Comparison of ENCODE assay signal across 1 cellular context in the genomic region with DNA sequence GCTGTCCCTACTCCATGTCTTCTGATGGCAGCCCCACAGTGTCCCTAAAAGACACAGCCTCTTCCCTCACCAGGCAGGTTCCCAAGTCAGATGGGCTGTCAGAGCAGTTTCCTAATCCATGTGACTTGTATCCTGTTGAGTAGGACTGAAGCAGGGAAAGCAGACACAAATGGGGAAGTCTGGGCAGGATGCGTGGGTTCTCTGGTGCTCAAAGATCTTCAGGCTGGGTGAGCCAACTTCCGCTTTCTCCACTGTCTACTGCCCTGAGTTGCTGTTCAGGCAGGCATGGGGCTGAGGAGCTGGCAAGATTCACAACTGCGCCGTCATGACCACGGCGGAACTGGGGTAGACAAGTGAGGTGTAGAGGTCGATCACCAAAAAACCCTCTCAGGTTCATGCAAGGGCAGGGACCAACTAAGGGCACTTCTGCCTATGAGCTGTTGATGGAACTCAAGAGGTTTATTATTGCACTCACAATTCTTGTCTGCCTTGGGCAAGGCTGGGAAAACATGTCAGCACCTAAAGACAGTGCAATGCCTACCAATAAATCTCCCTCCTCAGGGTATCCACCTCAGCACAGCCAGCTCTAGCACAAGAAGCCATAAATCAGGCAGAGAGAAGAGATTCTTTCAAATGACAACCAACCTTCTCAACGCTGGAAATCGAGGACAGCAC.
TF ChIP-seq lines count a peak whose summit lies in the region.

No MANE protein-coding gene starts in this region.

TF ChIP-seq in GM12878, 131 proteins besides CTCF, POLR2A, EP300 and RAD21 (continues in another document):
- TF ChIP-seq, protein P1, sequence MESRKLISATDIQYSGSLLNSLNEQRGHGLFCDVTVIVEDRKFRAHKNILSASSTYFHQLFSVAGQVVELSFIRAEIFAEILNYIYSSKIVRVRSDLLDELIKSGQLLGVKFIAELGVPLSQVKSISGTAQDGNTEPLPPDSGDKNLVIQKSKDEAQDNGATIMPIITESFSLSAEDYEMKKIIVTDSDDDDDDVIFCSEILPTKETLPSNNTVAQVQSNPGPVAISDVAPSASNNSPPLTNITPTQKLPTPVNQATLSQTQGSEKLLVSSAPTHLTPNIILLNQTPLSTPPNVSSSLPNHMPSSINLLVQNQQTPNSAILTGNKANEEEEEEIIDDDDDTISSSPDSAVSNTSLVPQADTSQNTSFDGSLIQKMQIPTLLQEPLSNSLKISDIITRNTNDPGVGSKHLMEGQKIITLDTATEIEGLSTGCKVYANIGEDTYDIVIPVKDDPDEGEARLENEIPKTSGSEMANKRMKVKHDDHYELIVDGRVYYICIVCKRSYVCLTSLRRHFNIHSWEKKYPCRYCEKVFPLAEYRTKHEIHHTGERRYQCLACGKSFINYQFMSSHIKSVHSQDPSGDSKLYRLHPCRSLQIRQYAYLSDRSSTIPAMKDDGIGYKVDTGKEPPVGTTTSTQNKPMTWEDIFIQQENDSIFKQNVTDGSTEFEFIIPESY (IDR thresholded peaks at IDR 0.05), result no peak
- TF ChIP-seq ZNF217 (IDR thresholded peaks at IDR 0.05) (no peak), HDAC2 (IDR thresholded peaks at IDR 0.05) (no peak), RELA (IDR thresholded peaks at IDR 0.05; ENCODE audit: borderline replicate concordance, partially characterized antibody) (no peak), TBL1XR1 (IDR thresholded peaks at IDR 0.05; ENCODE audit: low read depth, low read length) (no peak), NBN (IDR thresholded peaks at IDR 0.05) (0 out of 2 replicates have a peak, but pooled peaks have one; percentile 57), RAD51 (IDR thresholded peaks at IDR 0.05) (no peak), YY1 (IDR thresholded peaks at IDR 0.05; ENCODE audit: low read depth, low read length) (0 out of 2 replicates have a peak, but pooled peaks have one; percentile 55), SUPT20H (IDR thresholded peaks at IDR 0.05; ENCODE audit: borderline replicate concordance, control insufficient read depth, low read depth, low read length) (no peak), NR2C2 (IDR thresholded peaks at IDR 0.05; ENCODE audit: borderline replicate concordance, control insufficient read depth, insufficient read length, low read depth) (no peak), CREB1 (IDR thresholded peaks at IDR 0.05; ENCODE audit: low read depth) (no peak), SP1 (IDR thresholded peaks at IDR 0.05; ENCODE audit: low read depth, low read length) (no peak), HDAC6 (IDR thresholded peaks at IDR 0.05; ENCODE audit: unreplicated experiment) (no peak), LARP7 (IDR thresholded peaks at IDR 0.05) (no peak), GABPA (IDR thresholded peaks at IDR 0.05; ENCODE audit: low read depth) (no peak), MTA3 (IDR thresholded peaks at IDR 0.05; ENCODE audit: borderline replicate concordance, low read length) (no peak; the same call in 1 of the 2 replicates), MTA2 (IDR thresholded peaks at IDR 0.05; ENCODE audit: low read depth) (peak; percentile 58), ZSCAN29 (IDR thresholded peaks at IDR 0.05) (no peak), YBX1 (IDR thresholded peaks at IDR 0.05) (no peak), KLF5 (IDR thresholded peaks at IDR 0.05; ENCODE audit: partially characterized antibody) (no peak), MEF2B (IDR thresholded peaks at IDR 0.05; ENCODE audit: partially characterized antibody, poor library complexity, severe bottlenecking) (no peak), ETV6 (conservative IDR thresholded peaks at IDR 0.05 in 1 of 2, IDR thresholded peaks at IDR 0.05 in 1 of 2; ENCODE audit: borderline replicate concordance in 1 of 2, low read depth in 1 of 2) (peak in 1 of 2 experiments; percentile 46; a peak in 1 of 4 replicates), IKZF1 (conservative IDR thresholded peaks at IDR 0.05) (peak; percentile 96), IKZF2 (IDR thresholded peaks at IDR 0.05) (peak; percentile 93 to 96), EZH2 (IDR thresholded peaks at IDR 0.05; ENCODE audit: borderline replicate concordance, control insufficient read depth, low read depth, low read length) (no peak), RCOR1 (conservative IDR thresholded peaks at IDR 0.05; ENCODE audit: low read depth, low read length) (no peak), JUND (IDR thresholded peaks at IDR 0.05; ENCODE audit: low read depth, low read length) (no peak), CHD2 (IDR thresholded peaks at IDR 0.05; ENCODE audit: borderline replicate concordance, low read depth, low read length) (peak; percentile 22; the same call in 1 of the 2 replicates)
- TF ChIP-seq, protein P2, sequence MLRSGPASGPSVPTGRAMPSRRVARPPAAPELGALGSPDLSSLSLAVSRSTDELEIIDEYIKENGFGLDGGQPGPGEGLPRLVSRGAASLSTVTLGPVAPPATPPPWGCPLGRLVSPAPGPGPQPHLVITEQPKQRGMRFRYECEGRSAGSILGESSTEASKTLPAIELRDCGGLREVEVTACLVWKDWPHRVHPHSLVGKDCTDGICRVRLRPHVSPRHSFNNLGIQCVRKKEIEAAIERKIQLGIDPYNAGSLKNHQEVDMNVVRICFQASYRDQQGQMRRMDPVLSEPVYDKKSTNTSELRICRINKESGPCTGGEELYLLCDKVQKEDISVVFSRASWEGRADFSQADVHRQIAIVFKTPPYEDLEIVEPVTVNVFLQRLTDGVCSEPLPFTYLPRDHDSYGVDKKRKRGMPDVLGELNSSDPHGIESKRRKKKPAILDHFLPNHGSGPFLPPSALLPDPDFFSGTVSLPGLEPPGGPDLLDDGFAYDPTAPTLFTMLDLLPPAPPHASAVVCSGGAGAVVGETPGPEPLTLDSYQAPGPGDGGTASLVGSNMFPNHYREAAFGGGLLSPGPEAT (IDR thresholded peaks at IDR 0.05; ENCODE audit: low read depth), result peak; percentile 78
- TF ChIP-seq, protein P3, sequence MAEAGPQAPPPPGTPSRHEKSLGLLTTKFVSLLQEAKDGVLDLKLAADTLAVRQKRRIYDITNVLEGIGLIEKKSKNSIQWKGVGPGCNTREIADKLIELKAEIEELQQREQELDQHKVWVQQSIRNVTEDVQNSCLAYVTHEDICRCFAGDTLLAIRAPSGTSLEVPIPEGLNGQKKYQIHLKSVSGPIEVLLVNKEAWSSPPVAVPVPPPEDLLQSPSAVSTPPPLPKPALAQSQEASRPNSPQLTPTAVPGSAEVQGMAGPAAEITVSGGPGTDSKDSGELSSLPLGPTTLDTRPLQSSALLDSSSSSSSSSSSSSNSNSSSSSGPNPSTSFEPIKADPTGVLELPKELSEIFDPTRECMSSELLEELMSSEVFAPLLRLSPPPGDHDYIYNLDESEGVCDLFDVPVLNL (IDR thresholded peaks at IDR 0.05; ENCODE audit: low read depth, low read length), result no peak
- TF ChIP-seq, protein P4, sequence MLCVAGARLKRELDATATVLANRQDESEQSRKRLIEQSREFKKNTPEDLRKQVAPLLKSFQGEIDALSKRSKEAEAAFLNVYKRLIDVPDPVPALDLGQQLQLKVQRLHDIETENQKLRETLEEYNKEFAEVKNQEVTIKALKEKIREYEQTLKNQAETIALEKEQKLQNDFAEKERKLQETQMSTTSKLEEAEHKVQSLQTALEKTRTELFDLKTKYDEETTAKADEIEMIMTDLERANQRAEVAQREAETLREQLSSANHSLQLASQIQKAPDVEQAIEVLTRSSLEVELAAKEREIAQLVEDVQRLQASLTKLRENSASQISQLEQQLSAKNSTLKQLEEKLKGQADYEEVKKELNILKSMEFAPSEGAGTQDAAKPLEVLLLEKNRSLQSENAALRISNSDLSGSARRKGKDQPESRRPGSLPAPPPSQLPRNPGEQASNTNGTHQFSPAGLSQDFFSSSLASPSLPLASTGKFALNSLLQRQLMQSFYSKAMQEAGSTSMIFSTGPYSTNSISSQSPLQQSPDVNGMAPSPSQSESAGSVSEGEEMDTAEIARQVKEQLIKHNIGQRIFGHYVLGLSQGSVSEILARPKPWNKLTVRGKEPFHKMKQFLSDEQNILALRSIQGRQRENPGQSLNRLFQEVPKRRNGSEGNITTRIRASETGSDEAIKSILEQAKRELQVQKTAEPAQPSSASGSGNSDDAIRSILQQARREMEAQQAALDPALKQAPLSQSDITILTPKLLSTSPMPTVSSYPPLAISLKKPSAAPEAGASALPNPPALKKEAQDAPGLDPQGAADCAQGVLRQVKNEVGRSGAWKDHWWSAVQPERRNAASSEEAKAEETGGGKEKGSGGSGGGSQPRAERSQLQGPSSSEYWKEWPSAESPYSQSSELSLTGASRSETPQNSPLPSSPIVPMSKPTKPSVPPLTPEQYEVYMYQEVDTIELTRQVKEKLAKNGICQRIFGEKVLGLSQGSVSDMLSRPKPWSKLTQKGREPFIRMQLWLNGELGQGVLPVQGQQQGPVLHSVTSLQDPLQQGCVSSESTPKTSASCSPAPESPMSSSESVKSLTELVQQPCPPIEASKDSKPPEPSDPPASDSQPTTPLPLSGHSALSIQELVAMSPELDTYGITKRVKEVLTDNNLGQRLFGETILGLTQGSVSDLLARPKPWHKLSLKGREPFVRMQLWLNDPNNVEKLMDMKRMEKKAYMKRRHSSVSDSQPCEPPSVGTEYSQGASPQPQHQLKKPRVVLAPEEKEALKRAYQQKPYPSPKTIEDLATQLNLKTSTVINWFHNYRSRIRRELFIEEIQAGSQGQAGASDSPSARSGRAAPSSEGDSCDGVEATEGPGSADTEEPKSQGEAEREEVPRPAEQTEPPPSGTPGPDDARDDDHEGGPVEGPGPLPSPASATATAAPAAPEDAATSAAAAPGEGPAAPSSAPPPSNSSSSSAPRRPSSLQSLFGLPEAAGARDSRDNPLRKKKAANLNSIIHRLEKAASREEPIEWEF (IDR thresholded peaks at IDR 0.05; ENCODE audit: insufficient replicate concordance, low read depth, low read length), result no peak
- TF ChIP-seq, protein P5, sequence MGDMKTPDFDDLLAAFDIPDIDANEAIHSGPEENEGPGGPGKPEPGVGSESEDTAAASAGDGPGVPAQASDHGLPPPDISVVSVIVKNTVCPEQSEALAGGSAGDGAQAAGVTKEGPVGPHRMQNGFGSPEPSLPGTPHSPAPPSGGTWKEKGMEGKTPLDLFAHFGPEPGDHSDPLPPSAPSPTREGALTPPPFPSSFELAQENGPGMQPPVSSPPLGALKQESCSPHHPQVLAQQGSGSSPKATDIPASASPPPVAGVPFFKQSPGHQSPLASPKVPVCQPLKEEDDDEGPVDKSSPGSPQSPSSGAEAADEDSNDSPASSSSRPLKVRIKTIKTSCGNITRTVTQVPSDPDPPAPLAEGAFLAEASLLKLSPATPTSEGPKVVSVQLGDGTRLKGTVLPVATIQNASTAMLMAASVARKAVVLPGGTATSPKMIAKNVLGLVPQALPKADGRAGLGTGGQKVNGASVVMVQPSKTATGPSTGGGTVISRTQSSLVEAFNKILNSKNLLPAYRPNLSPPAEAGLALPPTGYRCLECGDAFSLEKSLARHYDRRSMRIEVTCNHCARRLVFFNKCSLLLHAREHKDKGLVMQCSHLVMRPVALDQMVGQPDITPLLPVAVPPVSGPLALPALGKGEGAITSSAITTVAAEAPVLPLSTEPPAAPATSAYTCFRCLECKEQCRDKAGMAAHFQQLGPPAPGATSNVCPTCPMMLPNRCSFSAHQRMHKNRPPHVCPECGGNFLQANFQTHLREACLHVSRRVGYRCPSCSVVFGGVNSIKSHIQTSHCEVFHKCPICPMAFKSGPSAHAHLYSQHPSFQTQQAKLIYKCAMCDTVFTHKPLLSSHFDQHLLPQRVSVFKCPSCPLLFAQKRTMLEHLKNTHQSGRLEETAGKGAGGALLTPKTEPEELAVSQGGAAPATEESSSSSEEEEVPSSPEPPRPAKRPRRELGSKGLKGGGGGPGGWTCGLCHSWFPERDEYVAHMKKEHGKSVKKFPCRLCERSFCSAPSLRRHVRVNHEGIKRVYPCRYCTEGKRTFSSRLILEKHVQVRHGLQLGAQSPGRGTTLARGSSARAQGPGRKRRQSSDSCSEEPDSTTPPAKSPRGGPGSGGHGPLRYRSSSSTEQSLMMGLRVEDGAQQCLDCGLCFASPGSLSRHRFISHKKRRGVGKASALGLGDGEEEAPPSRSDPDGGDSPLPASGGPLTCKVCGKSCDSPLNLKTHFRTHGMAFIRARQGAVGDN (IDR thresholded peaks at IDR 0.05), result peak; percentile 92
- TF ChIP-seq, protein P6, sequence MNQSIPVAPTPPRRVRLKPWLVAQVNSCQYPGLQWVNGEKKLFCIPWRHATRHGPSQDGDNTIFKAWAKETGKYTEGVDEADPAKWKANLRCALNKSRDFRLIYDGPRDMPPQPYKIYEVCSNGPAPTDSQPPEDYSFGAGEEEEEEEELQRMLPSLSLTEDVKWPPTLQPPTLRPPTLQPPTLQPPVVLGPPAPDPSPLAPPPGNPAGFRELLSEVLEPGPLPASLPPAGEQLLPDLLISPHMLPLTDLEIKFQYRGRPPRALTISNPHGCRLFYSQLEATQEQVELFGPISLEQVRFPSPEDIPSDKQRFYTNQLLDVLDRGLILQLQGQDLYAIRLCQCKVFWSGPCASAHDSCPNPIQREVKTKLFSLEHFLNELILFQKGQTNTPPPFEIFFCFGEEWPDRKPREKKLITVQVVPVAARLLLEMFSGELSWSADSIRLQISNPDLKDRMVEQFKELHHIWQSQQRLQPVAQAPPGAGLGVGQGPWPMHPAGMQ (IDR thresholded peaks at IDR 0.05; ENCODE audit: borderline replicate concordance), result no peak
- TF ChIP-seq, protein P7, sequence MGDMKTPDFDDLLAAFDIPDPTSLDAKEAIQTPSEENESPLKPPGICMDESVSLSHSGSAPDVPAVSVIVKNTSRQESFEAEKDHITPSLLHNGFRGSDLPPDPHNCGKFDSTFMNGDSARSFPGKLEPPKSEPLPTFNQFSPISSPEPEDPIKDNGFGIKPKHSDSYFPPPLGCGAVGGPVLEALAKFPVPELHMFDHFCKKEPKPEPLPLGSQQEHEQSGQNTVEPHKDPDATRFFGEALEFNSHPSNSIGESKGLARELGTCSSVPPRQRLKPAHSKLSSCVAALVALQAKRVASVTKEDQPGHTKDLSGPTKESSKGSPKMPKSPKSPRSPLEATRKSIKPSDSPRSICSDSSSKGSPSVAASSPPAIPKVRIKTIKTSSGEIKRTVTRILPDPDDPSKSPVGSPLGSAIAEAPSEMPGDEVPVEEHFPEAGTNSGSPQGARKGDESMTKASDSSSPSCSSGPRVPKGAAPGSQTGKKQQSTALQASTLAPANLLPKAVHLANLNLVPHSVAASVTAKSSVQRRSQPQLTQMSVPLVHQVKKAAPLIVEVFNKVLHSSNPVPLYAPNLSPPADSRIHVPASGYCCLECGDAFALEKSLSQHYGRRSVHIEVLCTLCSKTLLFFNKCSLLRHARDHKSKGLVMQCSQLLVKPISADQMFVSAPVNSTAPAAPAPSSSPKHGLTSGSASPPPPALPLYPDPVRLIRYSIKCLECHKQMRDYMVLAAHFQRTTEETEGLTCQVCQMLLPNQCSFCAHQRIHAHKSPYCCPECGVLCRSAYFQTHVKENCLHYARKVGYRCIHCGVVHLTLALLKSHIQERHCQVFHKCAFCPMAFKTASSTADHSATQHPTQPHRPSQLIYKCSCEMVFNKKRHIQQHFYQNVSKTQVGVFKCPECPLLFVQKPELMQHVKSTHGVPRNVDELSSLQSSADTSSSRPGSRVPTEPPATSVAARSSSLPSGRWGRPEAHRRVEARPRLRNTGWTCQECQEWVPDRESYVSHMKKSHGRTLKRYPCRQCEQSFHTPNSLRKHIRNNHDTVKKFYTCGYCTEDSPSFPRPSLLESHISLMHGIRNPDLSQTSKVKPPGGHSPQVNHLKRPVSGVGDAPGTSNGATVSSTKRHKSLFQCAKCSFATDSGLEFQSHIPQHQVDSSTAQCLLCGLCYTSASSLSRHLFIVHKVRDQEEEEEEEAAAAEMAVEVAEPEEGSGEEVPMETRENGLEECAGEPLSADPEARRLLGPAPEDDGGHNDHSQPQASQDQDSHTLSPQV (IDR thresholded peaks at IDR 0.05), result no peak
